Comparison of ENCODE assay signal across 1 cellular context in the genomic region with DNA sequence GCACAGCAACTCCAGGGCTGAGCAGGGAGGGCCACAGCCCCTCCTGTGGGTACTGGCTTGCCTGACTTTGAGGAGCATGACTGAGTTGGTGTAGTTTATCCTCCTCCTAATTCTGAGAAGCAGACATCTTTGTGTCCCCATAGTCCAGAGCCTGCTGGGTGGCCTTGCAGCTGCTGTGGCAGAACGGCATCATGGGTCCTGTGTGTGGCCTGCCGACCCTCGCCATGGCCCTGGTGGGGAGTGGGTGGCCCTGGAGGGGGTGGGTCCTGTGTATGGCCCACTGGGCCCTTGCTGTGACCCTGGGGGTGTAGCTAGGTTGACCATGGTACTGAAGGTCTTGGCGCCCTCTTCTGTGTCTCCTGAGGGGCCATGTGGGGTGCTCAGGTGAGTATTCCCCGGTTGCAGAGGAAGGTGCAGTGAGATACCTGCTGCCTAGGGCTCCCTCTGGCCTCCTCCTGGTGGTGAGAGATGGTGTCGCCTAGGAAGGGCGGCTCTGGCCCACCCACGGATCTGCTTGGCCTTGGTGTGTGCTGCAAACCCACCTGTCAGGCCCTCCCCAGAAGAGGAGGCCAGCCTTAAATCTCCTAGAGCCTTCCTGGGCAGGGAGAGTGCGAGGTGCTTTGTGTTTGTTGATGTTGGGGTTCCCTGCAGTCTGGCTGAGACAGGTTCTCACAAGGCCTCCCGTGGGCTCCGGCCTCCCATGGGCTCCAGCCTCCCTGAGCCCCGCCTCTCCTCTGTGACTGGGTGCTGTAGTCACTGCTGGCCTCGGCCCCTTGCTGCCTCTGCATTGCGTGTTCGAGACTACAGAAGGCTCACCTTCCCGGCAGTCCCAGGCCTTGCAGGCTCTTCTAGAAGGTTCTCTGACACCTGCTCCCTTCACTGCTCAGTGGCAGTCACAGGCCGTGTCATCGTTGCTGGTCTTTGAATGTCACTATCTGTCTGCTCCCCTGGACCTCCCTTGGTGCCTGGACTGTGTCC.
TF ChIP-seq lines count a peak whose summit lies in the region.

No MANE protein-coding gene starts in this region.

TF ChIP-seq in H1, 55 proteins besides CTCF, POLR2A, EP300 and RAD21:
- TF ChIP-seq BCL11A (IDR thresholded peaks at IDR 0.05; ENCODE audit: low read depth in 2 of 2, low read length in 2 of 2): no peak
